In the genomic region with DNA sequence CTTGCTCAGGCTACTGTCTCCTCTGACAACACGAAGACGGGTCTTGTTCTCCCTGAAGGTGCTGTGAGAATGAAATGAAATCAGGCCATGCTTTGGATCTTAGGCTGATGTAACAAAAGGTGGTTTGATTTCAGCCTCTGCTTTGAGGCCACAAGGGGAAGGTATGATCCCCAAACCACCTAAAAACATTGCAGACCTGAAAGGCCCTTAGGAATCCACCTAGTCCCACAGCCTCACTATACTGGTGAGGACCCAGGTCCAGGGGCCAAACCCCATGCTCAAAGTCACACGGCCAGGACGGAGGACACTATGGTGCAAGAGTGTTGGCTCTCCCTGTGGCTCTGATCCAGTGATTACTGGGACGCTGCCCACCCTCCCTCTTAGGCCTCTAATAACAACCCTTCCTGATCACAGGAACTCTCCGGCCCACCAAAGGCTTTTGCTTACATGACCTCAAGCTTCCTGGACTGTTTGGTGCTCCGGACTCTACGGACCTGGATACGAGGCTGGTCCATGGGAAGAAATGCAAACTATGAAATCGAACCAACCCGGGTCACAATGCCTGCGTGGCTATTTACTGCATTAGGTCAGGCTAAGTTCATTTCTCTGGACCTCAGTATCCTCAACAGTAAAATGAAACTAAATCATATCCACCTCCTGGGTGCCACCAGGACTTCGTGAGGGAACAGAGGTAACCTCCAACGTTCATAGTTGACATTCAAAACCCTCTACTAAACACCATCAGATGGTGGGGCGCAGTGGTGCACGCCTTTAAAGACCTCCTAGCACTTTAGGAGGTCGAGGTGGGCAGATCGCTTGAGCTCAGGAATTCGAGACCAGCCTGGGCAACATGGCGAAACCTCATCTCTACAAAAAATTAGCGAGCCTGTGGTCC, we compare ENCODE assay signal across 8 cellular contexts. TPM values are rescaled to one million over a fixed set of nuclear protein-coding genes. Genes with fewer than 3 reads are reported as not detected.
DNase-seq lines count a peak whose midpoint lies in the region; ATAC-seq and TF ChIP-seq lines count a peak whose summit lies in the region.

No MANE protein-coding gene starts in this region.

- peak overlapping the region; percentile 98 for H3K27ac Mint-ChIP-seq in activated naive CD4-positive, alpha-beta T cell treated with anti-CD3 and anti-CD28 coated beads for 36 hours

- intact Hi-C loops in activated naive CD4-positive, alpha-beta T cell treated with anti-CD3 and anti-CD28 coated beads for 36 hours (cut with micrococcal nuclease): loop anchor here (2.0 to 5.0 kb wide), 2 partner anchors 20 to 65 kb away; partner anchors contain the start of gene SCPEP1
- intact Hi-C loops in right lobe of liver (cut with DNase I): no loop called here

- H3K36me3 Mint-ChIP-seq in activated naive CD4-positive, alpha-beta T cell treated with anti-CD3 and anti-CD28 coated beads for 36 hours (ENCODE audit: low read depth): peaks cover 49% of the 10 kb centered on the region

- TF ChIP-seq CTCF in astrocyte of the cerebellum (IDR thresholded peaks at IDR 0.05; ENCODE audit: low read depth, low read length, missing control alignments) (no peak), right lobe of liver (IDR thresholded peaks at IDR 0.05) (no peak)

- peaks cover 54% of the 10 kb centered on the region for H3K4me1 Mint-ChIP-seq in activated naive CD4-positive, alpha-beta T cell treated with anti-CD3 and anti-CD28 coated beads for 36 hours (ENCODE audit: low read depth)

- H3K4me3 Mint-ChIP-seq in activated naive CD4-positive, alpha-beta T cell treated with anti-CD3 and anti-CD28 coated beads for 36 hours: peak overlapping the region; percentile 83

- H3K27me3 ChIP-seq in right lobe of liver: no peaks in the 10 kb centered on the region

- peak; percentile 41 to 70 (median 52) for ATAC-seq in right lobe of liver
- no peak for ATAC-seq in GM19351 (IDR thresholded peaks at IDR 0.05; ENCODE audit: unreplicated experiment)

- WGBS in right lobe of liver (ENCODE audit: insufficient coverage, low coverage, low lambda C conversion rate, missing lambda C conversion rate): 3% methylated on average over 14 of the region's 21 CpGs

- H3K9me3 ChIP-seq in right lobe of liver: no peaks in the 10 kb centered on the region

- no peaks in the 10 kb centered on the region for H3K9me3 Mint-ChIP-seq in activated naive CD4-positive, alpha-beta T cell treated with anti-CD3 and anti-CD28 coated beads for 36 hours

- DNase-seq in activated naive CD4-positive, alpha-beta T cell treated with anti-CD3 and anti-CD28 coated beads for 36 hours: no peak
- no peak for DNase-seq in activated naive CD4-positive, alpha-beta T cell treated with anti-CD3 and anti-CD28 coated beads, Interleukin-2, amount 50 U/mL, for 16 hours
- no peak for DNase-seq in astrocyte of the cerebellum (ENCODE audit: low read depth)
- peak; percentile 81 to 92 (median 91) for DNase-seq in right lobe of liver
- peak; percentile 65 for DNase-seq in ureter (ENCODE audit: low spot score)
- no peak for DNase-seq in GM19240 (ENCODE audit: insufficient read length, low spot score)
- DNase-seq in epidermal melanocyte (ENCODE audit: insufficient read length, low spot score): no peak

- no peaks in the 10 kb centered on the region for H3K27me3 Mint-ChIP-seq in activated naive CD4-positive, alpha-beta T cell treated with anti-CD3 and anti-CD28 coated beads for 36 hours (ENCODE audit: low read depth)

- peak overlapping the region; percentile 87 to 94 (median 94) for H3K27ac ChIP-seq in right lobe of liver

- in situ Hi-C loops in astrocyte of the cerebellum (cut with HindIII; ENCODE audit: low sequenced_read_pairs): no loop called here

- peak overlapping the region; percentile 67 for H3K4me3 ChIP-seq in astrocyte of the cerebellum (ENCODE audit: low read depth, low read length)
- H3K4me3 ChIP-seq in right lobe of liver: peak overlapping the region; percentile 72 to 94 (median 82)

- peak; percentile 66 for TF ChIP-seq POLR2A in right lobe of liver (IDR thresholded peaks at IDR 0.05)

- CTCF ChIA-PET in activated naive CD4-positive, alpha-beta T cell treated with anti-CD3 and anti-CD28 coated beads for 36 hours (lab: Charles Lee): interaction anchor here (1.3 to 1.8 kb wide), 4 partner anchors 15 to 94 kb away, joined by 5 to 13 read pairs (median 8); no protein-coding TSS in a partner anchor

- peaks cover 0 to 14% (median 4%) of the 10 kb centered on the region in 4 donors for H3K36me3 ChIP-seq in right lobe of liver

- H3K4me1 ChIP-seq in right lobe of liver: peaks cover 0 to 61% (median 22%) of the 10 kb centered on the region in 4 donors

RNA-seq across cellular contexts. Expression of gene TRIM25, which starts 1.5 kb away (rescaled TPM):
- total RNA-seq in activated naive CD4-positive, alpha-beta T cell treated with anti-CD3 and anti-CD28 coated beads for 36 hours: 100 to 1,000 TPM; 157 to 161 TPM
- total RNA-seq in right lobe of liver (10 to 100 TPM; 35.6 to 60.8 (median 49.8) TPM), ureter (118 TPM)

RNA-seq across cellular contexts. Expression of gene COIL, which starts 48.5 kb away (rescaled TPM):
- total RNA-seq in activated naive CD4-positive, alpha-beta T cell treated with anti-CD3 and anti-CD28 coated beads for 36 hours: 10 to 100 TPM; 16.9 to 18.2 TPM
- total RNA-seq in right lobe of liver (1 to 10 TPM; 5.5 to 7.1 (median 6.5) TPM), ureter (17.9 TPM)

Comparison
In these comparisons a context has a peak if more than half of its experiments do, and no peak if none do; other contexts are left out.
1. DNase-seq: peak in right lobe of liver (3 of 3) and ureter (single experiment); none in activated naive CD4-positive, alpha-beta T cell treated with anti-CD3 and anti-CD28 coated beads for 36 hours (single experiment), activated naive CD4-positive, alpha-beta T cell treated with anti-CD3 and anti-CD28 coated beads, Interleukin-2, amount 50 U/mL, for 16 hours (single experiment), astrocyte of the cerebellum (single experiment), GM19240 (single experiment) and epidermal melanocyte (single experiment).